Comparison of ENCODE assay signal across 8 cellular contexts in the genomic region with DNA sequence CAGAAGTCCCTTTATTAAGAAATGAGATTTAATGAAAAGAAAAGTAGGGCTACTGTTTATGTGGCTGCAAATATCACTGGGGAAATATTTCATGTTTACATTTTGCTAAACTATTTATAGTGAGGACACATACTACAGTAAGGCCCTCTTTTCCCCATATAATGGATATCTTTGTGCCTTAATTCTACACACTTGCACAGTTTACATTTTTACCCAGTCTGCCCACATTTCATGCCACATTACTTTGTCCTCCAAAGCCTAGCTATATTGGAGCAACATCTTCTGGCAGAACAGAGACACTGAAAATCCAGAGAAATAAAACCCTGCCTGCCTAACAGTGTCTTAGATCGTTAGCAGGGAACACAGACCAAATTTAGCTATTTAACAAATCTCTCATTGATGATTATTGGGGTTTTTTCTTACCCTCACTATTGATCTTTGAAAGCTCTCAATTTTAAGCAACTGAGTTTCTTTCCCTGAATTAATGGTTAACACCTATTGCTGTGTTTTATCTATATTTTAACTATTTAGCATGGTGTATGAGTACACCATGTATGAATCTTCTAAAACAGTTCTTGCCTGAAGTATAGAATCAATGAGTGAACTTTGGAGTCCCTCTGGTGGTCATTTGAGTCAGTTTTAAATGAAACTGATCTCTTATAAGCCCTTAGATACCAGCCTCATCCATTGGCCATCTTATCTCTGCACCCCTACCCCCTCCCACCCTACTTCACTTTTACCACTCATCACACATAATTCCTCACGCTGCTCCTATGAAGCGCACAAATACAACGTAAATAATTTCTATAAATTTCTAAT.
DNase-seq lines count a peak whose midpoint lies in the region; ATAC-seq and TF ChIP-seq lines count a peak whose summit lies in the region.

No MANE protein-coding gene starts in this region.

- no peak overlapping the region for H3K27ac ChIP-seq in colonic mucosa

- TF ChIP-seq CTCF in AG04449 (IDR thresholded peaks at IDR 0.05; ENCODE audit: insufficient read depth, low read length, missing control alignments) (peak; percentile 33), GM13977 (IDR thresholded peaks at IDR 0.05; ENCODE audit: extremely low read depth, insufficient read depth, missing control alignments) (peak; percentile 48), colonic mucosa (IDR thresholded peaks at IDR 0.05) (no peak)

- no peaks in the 10 kb centered on the region for H3K27me3 ChIP-seq in colonic mucosa

- H3K4me3 ChIP-seq in AG04449 (ENCODE audit: low read depth, low read length) = no peak overlapping the region
- no peak overlapping the region for H3K4me3 ChIP-seq in colonic mucosa

- intact Hi-C loops in sciatic nerve (cut with DNase I) = no loop called here
- intact Hi-C loops in posterior vena cava (cut with DNase I) = no loop called here
- intact Hi-C loops in colonic mucosa (cut with DNase I) = no loop called here

- H3K9ac ChIP-seq in colonic mucosa (ENCODE audit: low read depth in 2 of 2, low read length in 2 of 2) = no peak overlapping the region

- POLR2A ChIA-PET in AG04449 (lab: Yijun Ruan, JAX) = no interaction called here

- H3K9me3 ChIP-seq in colonic mucosa = no peaks in the 10 kb centered on the region

- CTCF ChIA-PET in AG04449 (lab: Yijun Ruan, JAX) = interaction anchor here (0.6 to 3.4 kb wide), 23 partner anchors 9 to 1574 kb away, joined by 3 to 14 read pairs (median 4); no protein-coding TSS in a partner anchor

- H3K4me1 ChIP-seq in colonic mucosa = no peaks in the 10 kb centered on the region

- ATAC-seq in HG03060 (IDR thresholded peaks at IDR 0.05; ENCODE audit: low read depth, unreplicated experiment) (peak; percentile 77), sciatic nerve (peak; percentile 51)

- in situ Hi-C loops in GM13977 (cut with MboI; ENCODE audit: low pct_unique_long_range_greater_than_20kb, low sequenced_read_pairs, unreplicated experiment) = no loop called here

- DNase-seq in AG04449 (ENCODE audit: low read depth, low spot score) (no peak), GM13977 (ENCODE audit: low spot score) (peak; percentile 29), NCI-H82 treated with DMSO at 0.1 percent for 48 hours (lab: John Stamatoyannopoulos, UW; ENCODE audit: unreplicated experiment) (peak; percentile 48), fibroblast of gingiva (ENCODE audit: low read depth) (peak; percentile 40), sciatic nerve (ENCODE audit: low spot score) (no peak), posterior vena cava (ENCODE audit: low spot score) (no peak), colonic mucosa (no peak)

- no peaks in the 10 kb centered on the region for H3K36me3 ChIP-seq in colonic mucosa

Comparison
In these comparisons a context has a peak if more than half of its experiments do, and no peak if none do; other contexts are left out.
1. DNase-seq: peak in GM13977 (single experiment), NCI-H82 treated with DMSO at 0.1 percent for 48 hours (single experiment) and fibroblast of gingiva (single experiment); none in AG04449 (single experiment), sciatic nerve (single experiment), posterior vena cava (single experiment) and colonic mucosa (single experiment).